In genomic region chr2:120109186-120110061, GRCh38 we compare ENCODE assay signal across 8 cellular contexts.
DNase-seq lines count a peak whose midpoint lies in the region; ATAC-seq and TF ChIP-seq lines count a peak whose summit lies in the region.

No MANE protein-coding gene starts in this region.

- H3K9me3 Mint-ChIP-seq in activated T-cell treated with anti-CD3 and anti-CD28 coated beads, Interleukin-2, amount 50 U/mL, for 24 hours: no peaks in the 10 kb centered on the region

- ATAC-seq in GM21737 (IDR thresholded peaks at IDR 0.05; ENCODE audit: unreplicated experiment): no peak

- H3K4me1 Mint-ChIP-seq in activated T-cell treated with anti-CD3 and anti-CD28 coated beads, Interleukin-2, amount 50 U/mL, for 24 hours (ENCODE audit: low read depth): peaks cover 21% of the 10 kb centered on the region

- peaks cover 3% of the 10 kb centered on the region for H3K36me3 Mint-ChIP-seq in activated T-cell treated with anti-CD3 and anti-CD28 coated beads, Interleukin-2, amount 50 U/mL, for 24 hours (ENCODE audit: low read depth)

- H3K9me3 ChIP-seq in neural cell (ENCODE audit: low read length): no peaks in the 10 kb centered on the region

- no peaks in the 10 kb centered on the region for H3K9me2 ChIP-seq in neural cell (ENCODE audit: insufficient read depth, low read length)

- no peak overlapping the region for H3K4me3 Mint-ChIP-seq in activated T-cell treated with anti-CD3 and anti-CD28 coated beads, Interleukin-2, amount 50 U/mL, for 24 hours

- no peak overlapping the region for H3K9ac ChIP-seq in neural cell (ENCODE audit: low read length)

- H3K79me2 ChIP-seq in neural cell (replicated peaks; ENCODE audit: insufficient read depth, low read length): no peaks in the 10 kb centered on the region

- H3K27me3 ChIP-seq in neural cell (ENCODE audit: insufficient read depth, low read depth, low read length): no peaks in the 10 kb centered on the region

- TF ChIP-seq CTCF in epithelial cell of esophagus (IDR thresholded peaks at IDR 0.05; ENCODE audit: insufficient read depth, low read depth, low read length, missing control alignments) (peak; percentile 53), neural cell (IDR thresholded peaks at IDR 0.05; ENCODE audit: poor library complexity, severe bottlenecking) (peak; percentile 52)

- in situ Hi-C loops in SK-MEL-5 (cut with HindIII; ENCODE audit: low pct_unique_long_range_greater_than_20kb, low sequenced_read_pairs): no loop called here

- no peak for TF ChIP-seq EP300 in neural cell (conservative IDR thresholded peaks at IDR 0.05; ENCODE audit: poor library complexity, severe bottlenecking)

- DNase-seq in activated T-cell treated with anti-CD3 and anti-CD28 coated beads, Interleukin-2, amount 50 U/mL, for 24 hours: no peak
- DNase-seq in activated T-cell treated with anti-CD3 and anti-CD28 coated beads for 4 hours: no peak
- DNase-seq in HuH-7 (ENCODE audit: low spot score): peak; percentile 8
- peak; percentile 64 for DNase-seq in SK-MEL-5 (ENCODE audit: low read depth, low spot score)
- peak; percentile 62 for DNase-seq in epithelial cell of esophagus (ENCODE audit: low read depth)
- DNase-seq in activated effector memory CD4-positive, alpha-beta T cell treated with Interleukin-2 at 50 U/mL for 16 hours: no peak

- H3K27ac ChIP-seq in neural cell (ENCODE audit: low read length): no peak overlapping the region

- H3F3A ChIP-seq in neural cell (ENCODE audit: insufficient read depth, low read length, poor library complexity, severe bottlenecking): no peaks in the 10 kb centered on the region

- H3K27me3 Mint-ChIP-seq in activated T-cell treated with anti-CD3 and anti-CD28 coated beads, Interleukin-2, amount 50 U/mL, for 24 hours: no peaks in the 10 kb centered on the region

- peak overlapping the region; percentile 82 for H3K27ac Mint-ChIP-seq in activated T-cell treated with anti-CD3 and anti-CD28 coated beads, Interleukin-2, amount 50 U/mL, for 24 hours

- H3K4me3 ChIP-seq in epithelial cell of esophagus (ENCODE audit: low read length) (no peak overlapping the region), neural cell (ENCODE audit: low read length) (no peak overlapping the region)

- H3K36me3 ChIP-seq in neural cell (ENCODE audit: insufficient read depth, low read length): peaks cover 3% of the 10 kb centered on the region

- no peaks in the 10 kb centered on the region for H4K20me1 ChIP-seq in neural cell (ENCODE audit: insufficient read depth)

- no peak overlapping the region for H2AFZ ChIP-seq in neural cell (ENCODE audit: low read depth, low read length)

- peak; percentile 35 for TF ChIP-seq RAD21 in neural cell (conservative IDR thresholded peaks at IDR 0.05)

- no peak overlapping the region for H3K4me2 ChIP-seq in neural cell (ENCODE audit: low read length)

TF ChIP-seq in neural cell, 6 proteins besides CTCF, POLR2A, EP300 and RAD21:
- TF ChIP-seq SMC3 (conservative IDR thresholded peaks at IDR 0.05; ENCODE audit: poor library complexity) (peak; percentile 48), POLR2AphosphoS5 (IDR thresholded peaks at IDR 0.05) (no peak), TAF1 (IDR thresholded peaks at IDR 0.05; ENCODE audit: low read depth) (no peak)

Comparison
In these comparisons a context has a peak if more than half of its experiments do, and no peak if none do; other contexts are left out.
1. DNase-seq: peak in HuH-7 (single experiment), SK-MEL-5 (single experiment) and epithelial cell of esophagus (single experiment); none in activated T-cell treated with anti-CD3 and anti-CD28 coated beads, Interleukin-2, amount 50 U/mL, for 24 hours (single experiment), activated T-cell treated with anti-CD3 and anti-CD28 coated beads for 4 hours (single experiment) and activated effector memory CD4-positive, alpha-beta T cell treated with Interleukin-2 at 50 U/mL for 16 hours (single experiment).